Comparison of ENCODE assay signal across 8 cellular contexts in genomic region chr12:122021193-122021821, GRCh38. TPM values are rescaled to one million over a fixed set of nuclear protein-coding genes. Genes with fewer than 3 reads are reported as not detected.
DNase-seq lines count a peak whose midpoint lies in the region; ATAC-seq and TF ChIP-seq lines count a peak whose summit lies in the region.

No MANE protein-coding gene starts in this region.

- H3K27me3 Mint-ChIP-seq in activated naive CD4-positive, alpha-beta T cell treated with anti-CD3 and anti-CD28 coated beads for 36 hours (ENCODE audit: low read depth) = peaks cover 15% of the 10 kb centered on the region
- peaks cover 6 to 30% of the 10 kb centered on the region in 2 donors for H3K27me3 Mint-ChIP-seq in effector memory CD8-positive, alpha-beta T cell

- H3K4me3 ChIP-seq in mesodermal cell (ENCODE audit: extremely low read depth, insufficient read depth, low read length, poor library complexity, severe bottlenecking) (peak overlapping the region; percentile 57), urinary bladder (ENCODE audit: low read depth, low read length) (peak overlapping the region; percentile 96)

- H3K36me3 ChIP-seq in mesodermal cell (ENCODE audit: control insufficient read depth, insufficient read depth, low read length) (no peaks in the 10 kb centered on the region), urinary bladder (ENCODE audit: insufficient read depth) (no peaks in the 10 kb centered on the region)

- no peak overlapping the region for H3K27ac Mint-ChIP-seq in activated naive CD4-positive, alpha-beta T cell treated with anti-CD3 and anti-CD28 coated beads for 36 hours
- peak overlapping the region in 1 of 2 donors; percentile 86 for H3K27ac Mint-ChIP-seq in effector memory CD8-positive, alpha-beta T cell

- peak; percentile 36 for TF ChIP-seq POLR2A in Raji (IDR thresholded peaks at IDR 0.05; ENCODE audit: insufficient read depth, low read depth, low read length)

- H3K27ac ChIP-seq in mesodermal cell (ENCODE audit: low read depth, low read length, severe bottlenecking) (no peak overlapping the region), urinary bladder (ENCODE audit: low read depth) (peak overlapping the region; percentile 43)

- intact Hi-C loops in activated naive CD4-positive, alpha-beta T cell treated with anti-CD3 and anti-CD28 coated beads for 36 hours (cut with micrococcal nuclease) = loop anchor here (5.0 kb wide), 2 partner anchors 84 to 229 kb away; partner anchors contain the start of gene RHOF

- CTCF ChIA-PET in activated naive CD4-positive, alpha-beta T cell treated with anti-CD3 and anti-CD28 coated beads for 36 hours (lab: Charles Lee) = interaction anchor here (0.7 to 1.1 kb wide), 4 partner anchors 9 to 29 kb away, joined by 3 read pairs; no protein-coding TSS in a partner anchor

- H3K9me3 Mint-ChIP-seq in activated naive CD4-positive, alpha-beta T cell treated with anti-CD3 and anti-CD28 coated beads for 36 hours = peaks cover 4% of the 10 kb centered on the region
- H3K9me3 Mint-ChIP-seq in effector memory CD8-positive, alpha-beta T cell = no peaks in the 10 kb centered on the region

- H3K4me1 ChIP-seq in mesodermal cell (ENCODE audit: control insufficient read depth, insufficient read depth, low read length, poor library complexity, severe bottlenecking) (peaks cover 11% of the 10 kb centered on the region), urinary bladder (ENCODE audit: insufficient read depth) (no peaks in the 10 kb centered on the region)

- peak; percentile 26 for DNase-seq in activated naive CD4-positive, alpha-beta T cell treated with anti-CD3 and anti-CD28 coated beads for 36 hours
- DNase-seq in activated naive CD4-positive, alpha-beta T cell (lab: John Stamatoyannopoulos, UW) = no peak
- no peak for DNase-seq in effector memory CD8-positive, alpha-beta T cell
- no peak for DNase-seq in D341Med (ENCODE audit: low spot score)

- H3K9me3 ChIP-seq in mesodermal cell (ENCODE audit: control insufficient read depth, low read length) = peaks cover 12% of the 10 kb centered on the region

- H3K4me3 Mint-ChIP-seq in activated naive CD4-positive, alpha-beta T cell treated with anti-CD3 and anti-CD28 coated beads for 36 hours = peak overlapping the region; percentile 87
- peak overlapping the region; percentile 77 to 87 for H3K4me3 Mint-ChIP-seq in effector memory CD8-positive, alpha-beta T cell

- H3K4me1 Mint-ChIP-seq in activated naive CD4-positive, alpha-beta T cell treated with anti-CD3 and anti-CD28 coated beads for 36 hours (ENCODE audit: low read depth) = peaks cover 8% of the 10 kb centered on the region
- peaks cover 0 to 5% of the 10 kb centered on the region in 2 donors for H3K4me1 Mint-ChIP-seq in effector memory CD8-positive, alpha-beta T cell (ENCODE audit: low read depth in 2 of 2)

- WGBS in mesodermal cell (ENCODE audit: insufficient coverage in 2 of 2), 2 experiments = 2 to 3% methylated on average over 34 to 36 of the region's 57 CpGs
- 1% methylated on average over 57 of the region's 57 CpGs for WGBS in urinary bladder

- peaks cover 3% of the 10 kb centered on the region for H3K36me3 Mint-ChIP-seq in activated naive CD4-positive, alpha-beta T cell treated with anti-CD3 and anti-CD28 coated beads for 36 hours (ENCODE audit: low read depth)
- peaks cover 11% of the 10 kb centered on the region for H3K36me3 Mint-ChIP-seq in effector memory CD8-positive, alpha-beta T cell (ENCODE audit: insufficient read depth)

- ATAC-seq in effector memory CD8-positive, alpha-beta T cell (replicated peaks) = no peak
- no peak for ATAC-seq in HG03095 (IDR thresholded peaks at IDR 0.05; ENCODE audit: unreplicated experiment)

RNA-seq across cellular contexts. Expression of gene BCL7A, which starts 0.4 kb away (rescaled TPM):
- total RNA-seq in activated naive CD4-positive, alpha-beta T cell treated with anti-CD3 and anti-CD28 coated beads for 36 hours = 1 to 10 TPM; 6.1 to 6.2 TPM
- polyA plus RNA-seq in mesodermal cell (2013, experiment 1 of 2) = 14.0 TPM
- polyA plus RNA-seq in mesodermal cell (2013, experiment 2 of 2) = 10.5 TPM
- total RNA-seq in urinary bladder = 7.8 TPM
- polyA plus RNA-seq in urinary bladder = 9.1 TPM

RNA-seq across cellular contexts. Expression of gene MLXIP, which starts 57.2 kb away (rescaled TPM):
- total RNA-seq in activated naive CD4-positive, alpha-beta T cell treated with anti-CD3 and anti-CD28 coated beads for 36 hours = 10 to 100 TPM; 18.8 to 22.0 TPM
- polyA plus RNA-seq in mesodermal cell (2013, experiment 1 of 2) = 26.2 TPM
- polyA plus RNA-seq in mesodermal cell (2013, experiment 2 of 2) = 21.8 TPM
- total RNA-seq in urinary bladder = 37.8 TPM
- polyA plus RNA-seq in urinary bladder = 67.9 TPM
